Comparison of ENCODE assay signal across 20 cellular contexts in the genomic region with DNA sequence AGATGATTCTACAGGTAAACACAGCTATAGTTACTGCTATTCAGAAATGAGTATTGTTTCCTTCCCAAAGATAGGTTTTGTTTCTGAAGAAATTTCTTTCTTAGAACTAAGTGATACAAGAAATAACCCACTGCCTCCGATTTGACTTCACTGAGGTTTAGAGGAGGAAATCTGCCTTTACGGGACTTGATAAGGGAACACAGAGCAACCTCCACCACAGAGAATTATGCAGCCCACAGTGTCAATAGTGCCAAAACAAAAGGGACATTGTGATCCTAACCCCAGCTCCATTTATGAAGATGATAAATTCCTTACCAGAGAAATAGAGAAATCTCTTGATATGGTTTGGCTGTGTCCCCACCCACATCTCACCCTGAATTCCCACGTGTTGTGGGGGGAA.
DNase-seq lines count a peak whose midpoint lies in the region; ATAC-seq and TF ChIP-seq lines count a peak whose summit lies in the region.
"Had no signal": no experiment of that assay in that cellular context is flagged by ENCODE, and none has a peak within 500 bp of the region (broad histone marks: within the 10 kb centered on the region; RNA-seq: fewer than 3 reads in every experiment).

No MANE protein-coding gene starts in this region.

- WGBS in hepatocyte (ENCODE audit: low lambda C conversion rate, missing lambda C conversion rate) = 74% methylated on average over 3 of the region's 3 CpGs

- H3K4me1 ChIP-seq in hepatocyte (ENCODE audit: insufficient read depth) = no peaks in the 10 kb centered on the region
- H3K4me1 ChIP-seq: A549 had no signal

- H3K36me3 Mint-ChIP-seq in activated CD4-positive, alpha-beta T cell treated with anti-CD3 and anti-CD28 coated beads for 36 hours (ENCODE audit: low read depth) = peaks cover 12% of the 10 kb centered on the region
- H3K36me3 Mint-ChIP-seq in activated T-cell treated with anti-CD3 and anti-CD28 coated beads, Interleukin-2, amount 50 U/mL, for 72 hours (ENCODE audit: insufficient read depth in 2 of 2) = peaks cover 2 to 5% of the 10 kb centered on the region in 2 donors
- H3K36me3 Mint-ChIP-seq in activated T-cell treated with anti-CD3 and anti-CD28 coated beads, Interleukin-2, amount 50 U/mL, for 4 hours (ENCODE audit: insufficient read depth) = no peaks in the 10 kb centered on the region
- H3K36me3 Mint-ChIP-seq in activated T-helper 1 cell treated with anti-CD3 and anti-CD28 coated beads, Interleukin-12 subunit alpha, Interleukin-12 subunit beta, Interleukin-2, Interleukin-4 antibody, amounts not matched to agents 30 ng/mL and 10 ng/mL and 1 ng/mL, durations not matched to agents 14 hours and 24 hours and 36 hours (ENCODE audit: low read depth) = peaks cover 7% of the 10 kb centered on the region
- no peaks in the 10 kb centered on the region for H3K36me3 Mint-ChIP-seq in stimulated activated effector memory CD8-positive, alpha-beta T cell treated with anti-CD3 and anti-CD28 coated beads, Interleukin-12 subunit alpha, Interleukin-12 subunit beta, amount 100 ng/mL, for 72 hours

- no peaks in the 10 kb centered on the region for H3K27me3 Mint-ChIP-seq in activated CD4-positive, alpha-beta T cell treated with anti-CD3 and anti-CD28 coated beads for 36 hours
- H3K27me3 Mint-ChIP-seq in activated T-cell treated with anti-CD3 and anti-CD28 coated beads, Interleukin-2, amount 50 U/mL, for 72 hours (ENCODE audit: low read depth) = no peaks in the 10 kb centered on the region
- H3K27me3 Mint-ChIP-seq in activated T-cell treated with anti-CD3 and anti-CD28 coated beads, Interleukin-2, amount 50 U/mL, for 4 hours (ENCODE audit: low read depth) = peaks cover 3% of the 10 kb centered on the region
- H3K27me3 Mint-ChIP-seq in activated T-helper 1 cell treated with anti-CD3 and anti-CD28 coated beads, Interleukin-12 subunit alpha, Interleukin-12 subunit beta, Interleukin-2, Interleukin-4 antibody, amounts not matched to agents 30 ng/mL and 10 ng/mL and 1 ng/mL, durations not matched to agents 14 hours and 24 hours and 36 hours (ENCODE audit: insufficient read depth) = no peaks in the 10 kb centered on the region
- H3K27me3 Mint-ChIP-seq: CD4-positive, alpha-beta T cell had no signal

- ATAC-seq in activated CD4-positive, alpha-beta T cell treated with anti-CD3 and anti-CD28 coated beads for 36 hours = peak; percentile 55
- ATAC-seq in activated T-cell treated with anti-CD3 and anti-CD28 coated beads, Interleukin-2, amount 50 U/mL, for 72 hours (replicated peaks in 1 of 2) = peak; percentile 40 to 57
- ATAC-seq in activated T-cell treated with anti-CD3 and anti-CD28 coated beads, Interleukin-2, amount 50 U/mL, for 4 hours = no peak
- ATAC-seq in stimulated activated effector memory CD8-positive, alpha-beta T cell treated with anti-CD3 and anti-CD28 coated beads, Interleukin-12 subunit alpha, Interleukin-12 subunit beta, amount 100 ng/mL, for 72 hours = peak; percentile 36
- ATAC-seq: A549, HCT116 had no signal

- no peaks in the 10 kb centered on the region for H3K27me3 ChIP-seq in hepatocyte

- no peak overlapping the region for H3K4me3 Mint-ChIP-seq in activated CD4-positive, alpha-beta T cell treated with anti-CD3 and anti-CD28 coated beads for 36 hours
- peak overlapping the region in 1 of 2 donors; percentile 26 for H3K4me3 Mint-ChIP-seq in activated T-cell treated with anti-CD3 and anti-CD28 coated beads, Interleukin-2, amount 50 U/mL, for 72 hours
- no peak overlapping the region for H3K4me3 Mint-ChIP-seq in activated T-cell treated with anti-CD3 and anti-CD28 coated beads, Interleukin-2, amount 50 U/mL, for 4 hours
- peak overlapping the region; percentile 7 for H3K4me3 Mint-ChIP-seq in activated T-helper 1 cell treated with anti-CD3 and anti-CD28 coated beads, Interleukin-12 subunit alpha, Interleukin-12 subunit beta, Interleukin-2, Interleukin-4 antibody, amounts not matched to agents 30 ng/mL and 10 ng/mL and 1 ng/mL, durations not matched to agents 14 hours and 24 hours and 36 hours
- H3K4me3 Mint-ChIP-seq in stimulated activated effector memory CD8-positive, alpha-beta T cell treated with anti-CD3 and anti-CD28 coated beads, Interleukin-12 subunit alpha, Interleukin-12 subunit beta, amount 100 ng/mL, for 72 hours = no peak overlapping the region
- H3K4me3 Mint-ChIP-seq: CD4-positive, alpha-beta T cell; HFFc6 had no signal

- no peaks in the 10 kb centered on the region for H3K9me2 ChIP-seq in hepatocyte (replicated peaks; ENCODE audit: insufficient read depth)

- no peaks in the 10 kb centered on the region for H3K9me3 Mint-ChIP-seq in activated CD4-positive, alpha-beta T cell treated with anti-CD3 and anti-CD28 coated beads for 36 hours (ENCODE audit: low read depth)
- peaks cover 2 to 9% of the 10 kb centered on the region in 2 donors for H3K9me3 Mint-ChIP-seq in activated T-cell treated with anti-CD3 and anti-CD28 coated beads, Interleukin-2, amount 50 U/mL, for 72 hours
- no peaks in the 10 kb centered on the region for H3K9me3 Mint-ChIP-seq in activated T-cell treated with anti-CD3 and anti-CD28 coated beads, Interleukin-2, amount 50 U/mL, for 4 hours
- peaks cover 10% of the 10 kb centered on the region for H3K9me3 Mint-ChIP-seq in activated T-helper 1 cell treated with anti-CD3 and anti-CD28 coated beads, Interleukin-12 subunit alpha, Interleukin-12 subunit beta, Interleukin-2, Interleukin-4 antibody, amounts not matched to agents 30 ng/mL and 10 ng/mL and 1 ng/mL, durations not matched to agents 14 hours and 24 hours and 36 hours
- H3K9me3 Mint-ChIP-seq in stimulated activated effector memory CD8-positive, alpha-beta T cell treated with anti-CD3 and anti-CD28 coated beads, Interleukin-12 subunit alpha, Interleukin-12 subunit beta, amount 100 ng/mL, for 72 hours = peaks cover 2% of the 10 kb centered on the region
- H3K9me3 Mint-ChIP-seq: CD4-positive, alpha-beta T cell; HFFc6 had no signal

- POLR2A ChIA-PET in activated CD4-positive, alpha-beta T cell treated with anti-CD3 and anti-CD28 coated beads for 36 hours (lab: Charles Lee) = no interaction called here

- no peaks in the 10 kb centered on the region for H3K9me3 ChIP-seq in hepatocyte (ENCODE audit: low read depth)

- no peak overlapping the region for H2AFZ ChIP-seq in hepatocyte

- no peak overlapping the region for H3K4me2 ChIP-seq in hepatocyte
- H3K4me2 ChIP-seq: A549 had no signal

- H3K4me3 ChIP-seq in hepatocyte = no peak overlapping the region
- H3K4me3 ChIP-seq: A549 had no signal

- no peaks in the 10 kb centered on the region for H3K79me2 ChIP-seq in hepatocyte

- DNase-seq in activated CD4-positive, alpha-beta T cell treated with anti-CD3 and anti-CD28 coated beads for 36 hours = no peak
- DNase-seq in activated CD4-positive, alpha-beta T cell treated with anti-CD3 and anti-CD28 coated beads for 1 hour = no peak
- no peak for DNase-seq in activated T-cell treated with anti-CD3 and anti-CD28 coated beads, Interleukin-2, amount 50 U/mL, for 72 hours
- no peak for DNase-seq in activated T-cell treated with anti-CD3 and anti-CD28 coated beads, Interleukin-2, amount 50 U/mL, for 4 hours
- DNase-seq in activated T-helper 1 cell treated with anti-CD3 and anti-CD28 coated beads, Interleukin-12 subunit alpha, Interleukin-12 subunit beta, Interleukin-2, Interleukin-4 antibody, amounts not matched to agents 30 ng/mL and 10 ng/mL and 1 ng/mL, durations not matched to agents 14 hours and 24 hours and 36 hours (ENCODE audit: low spot score) = no peak
- DNase-seq in stimulated activated effector memory CD8-positive, alpha-beta T cell treated with anti-CD3 and anti-CD28 coated beads, Interleukin-12 subunit alpha, Interleukin-12 subunit beta, amount 100 ng/mL, for 72 hours (ENCODE audit: low spot score in 2 of 2) = no peak
- DNase-seq in hepatocyte (ENCODE audit: low spot score) (no peak), foreskin melanocyte (no peak)
- DNase-seq: AML-193; CD4-positive, alpha-beta T cell; DMS153; DMS79; GDM1; GOT3; H7; HFFc6 had no signal

- CTCF ChIA-PET in activated CD4-positive, alpha-beta T cell treated with anti-CD3 and anti-CD28 coated beads for 36 hours (lab: Charles Lee) = no interaction called here

- peaks cover 7% of the 10 kb centered on the region for H3K4me1 Mint-ChIP-seq in activated CD4-positive, alpha-beta T cell treated with anti-CD3 and anti-CD28 coated beads for 36 hours
- peaks cover 11% of the 10 kb centered on the region for H3K4me1 Mint-ChIP-seq in activated T-cell treated with anti-CD3 and anti-CD28 coated beads, Interleukin-2, amount 50 U/mL, for 72 hours (ENCODE audit: low read depth)
- H3K4me1 Mint-ChIP-seq in activated T-cell treated with anti-CD3 and anti-CD28 coated beads, Interleukin-2, amount 50 U/mL, for 4 hours (ENCODE audit: low read depth) = no peaks in the 10 kb centered on the region
- H3K4me1 Mint-ChIP-seq in activated T-helper 1 cell treated with anti-CD3 and anti-CD28 coated beads, Interleukin-12 subunit alpha, Interleukin-12 subunit beta, Interleukin-2, Interleukin-4 antibody, amounts not matched to agents 30 ng/mL and 10 ng/mL and 1 ng/mL, durations not matched to agents 14 hours and 24 hours and 36 hours (ENCODE audit: low read depth) = peaks cover 13% of the 10 kb centered on the region
- peaks cover 6% of the 10 kb centered on the region for H3K4me1 Mint-ChIP-seq in stimulated activated effector memory CD8-positive, alpha-beta T cell treated with anti-CD3 and anti-CD28 coated beads, Interleukin-12 subunit alpha, Interleukin-12 subunit beta, amount 100 ng/mL, for 72 hours

- intact Hi-C loops in activated CD4-positive, alpha-beta T cell treated with anti-CD3 and anti-CD28 coated beads for 36 hours (cut with DNase I, micrococcal nuclease) = no loop called here
- intact Hi-C loops in activated T-helper 1 cell treated with anti-CD3 and anti-CD28 coated beads, Interleukin-12 subunit alpha, Interleukin-12 subunit beta, Interleukin-2, Interleukin-4 antibody, amounts not matched to agents 30 ng/mL and 10 ng/mL and 1 ng/mL, durations not matched to agents 14 hours and 24 hours and 36 hours (cut with micrococcal nuclease) = no loop called here

- H4K20me1 ChIP-seq in hepatocyte (ENCODE audit: insufficient read depth, poor library complexity, severe bottlenecking) = no peaks in the 10 kb centered on the region

- H3K36me3 ChIP-seq in hepatocyte (replicated peaks; ENCODE audit: insufficient read depth, low read depth) = no peaks in the 10 kb centered on the region

- no peak overlapping the region for H3K27ac ChIP-seq in hepatocyte
- H3K27ac ChIP-seq: 22Rv1, A549, C4-2B had no signal

- no peak overlapping the region for H3K27ac Mint-ChIP-seq in activated CD4-positive, alpha-beta T cell treated with anti-CD3 and anti-CD28 coated beads for 36 hours
- peak overlapping the region; percentile 67 for H3K27ac Mint-ChIP-seq in activated T-cell treated with anti-CD3 and anti-CD28 coated beads, Interleukin-2, amount 50 U/mL, for 72 hours
- peak overlapping the region; percentile 52 for H3K27ac Mint-ChIP-seq in activated T-helper 1 cell treated with anti-CD3 and anti-CD28 coated beads, Interleukin-12 subunit alpha, Interleukin-12 subunit beta, Interleukin-2, Interleukin-4 antibody, amounts not matched to agents 30 ng/mL and 10 ng/mL and 1 ng/mL, durations not matched to agents 14 hours and 24 hours and 36 hours
- no peak overlapping the region for H3K27ac Mint-ChIP-seq in stimulated activated effector memory CD8-positive, alpha-beta T cell treated with anti-CD3 and anti-CD28 coated beads, Interleukin-12 subunit alpha, Interleukin-12 subunit beta, amount 100 ng/mL, for 72 hours
- H3K27ac Mint-ChIP-seq: CD4-positive, alpha-beta T cell; HFFc6 had no signal

- no peak for TF ChIP-seq CTCF in hepatocyte (IDR thresholded peaks at IDR 0.05; ENCODE audit: poor library complexity)

Comparison
In these comparisons a context has a peak if more than half of its experiments do, and no peak if none do; other contexts are left out.
1. ATAC-seq: peak in activated CD4-positive, alpha-beta T cell treated with anti-CD3 and anti-CD28 coated beads for 36 hours (single experiment), activated T-cell treated with anti-CD3 and anti-CD28 coated beads, Interleukin-2, amount 50 U/mL, for 72 hours (2 of 2) and stimulated activated effector memory CD8-positive, alpha-beta T cell treated with anti-CD3 and anti-CD28 coated beads, Interleukin-12 subunit alpha, Interleukin-12 subunit beta, amount 100 ng/mL, for 72 hours (single experiment); none in activated T-cell treated with anti-CD3 and anti-CD28 coated beads, Interleukin-2, amount 50 U/mL, for 4 hours (0 of 2).
2. H3K27ac Mint-ChIP-seq: peak in activated T-cell treated with anti-CD3 and anti-CD28 coated beads, Interleukin-2, amount 50 U/mL, for 72 hours (single experiment) and activated T-helper 1 cell treated with anti-CD3 and anti-CD28 coated beads, Interleukin-12 subunit alpha, Interleukin-12 subunit beta, Interleukin-2, Interleukin-4 antibody, amounts not matched to agents 30 ng/mL and 10 ng/mL and 1 ng/mL, durations not matched to agents 14 hours and 24 hours and 36 hours (single experiment); none in activated CD4-positive, alpha-beta T cell treated with anti-CD3 and anti-CD28 coated beads for 36 hours (single experiment) and stimulated activated effector memory CD8-positive, alpha-beta T cell treated with anti-CD3 and anti-CD28 coated beads, Interleukin-12 subunit alpha, Interleukin-12 subunit beta, amount 100 ng/mL, for 72 hours (single experiment).